Comparison of ENCODE assay signal across 8 cellular contexts in genomic region chr4:42397635-42398447, GRCh38.
DNase-seq lines count a peak whose midpoint lies in the region; ATAC-seq and TF ChIP-seq lines count a peak whose summit lies in the region.

No MANE protein-coding gene starts in this region.

- ATAC-seq in GM18861 (IDR thresholded peaks at IDR 0.05; ENCODE audit: unreplicated experiment) (peak; percentile 18), HG03139 (IDR thresholded peaks at IDR 0.05; ENCODE audit: unreplicated experiment) (peak; percentile 40)

- H3K4me1 ChIP-seq in ACC112 (ENCODE audit: control insufficient read depth, insufficient read depth, low read length, unreplicated experiment) (no peaks in the 10 kb centered on the region), parathyroid adenoma (no peaks in the 10 kb centered on the region)

- no peak overlapping the region for H3K9ac ChIP-seq in parathyroid adenoma

- no peaks in the 10 kb centered on the region for H3K9me3 ChIP-seq in parathyroid adenoma (ENCODE audit: control insufficient read depth, low read length)

- H2AFZ ChIP-seq in ACC112 (ENCODE audit: low read length, unreplicated experiment) (peak overlapping the region; percentile 27), parathyroid adenoma (peak overlapping the region; percentile 58)

- TF ChIP-seq CTCF in parathyroid adenoma (IDR thresholded peaks at IDR 0.05) = no peak

- H3K4me2 ChIP-seq in parathyroid adenoma (ENCODE audit: low read length) = peak overlapping the region; percentile 76

- H3K4me3 ChIP-seq in ACC112 (ENCODE audit: low read depth, low read length) (peak overlapping the region; percentile 82), parathyroid adenoma (ENCODE audit: low read depth, low read length) (peak overlapping the region; percentile 45)

- peak; percentile 19 to 26 for DNase-seq in activated CD4-positive, alpha-beta T cell treated with anti-CD3 and anti-CD28 coated beads, Interleukin-2, amount 50 U/mL, for 48 hours
- DNase-seq in glomerular visceral epithelial cell (ENCODE audit: extremely low spot score) (peak; percentile 9), NCI-H510A (lab: John Stamatoyannopoulos, UW) (no peak), NOMO-1 treated with dmso at 0.1 percent for 144 hours (lab: John Stamatoyannopoulos, UW; ENCODE audit: unreplicated experiment) (no peak)

- H3K36me3 ChIP-seq in ACC112 (ENCODE audit: insufficient read depth, low read length) = no peaks in the 10 kb centered on the region
- H3K36me3 ChIP-seq in parathyroid adenoma (ENCODE audit: control insufficient read depth, insufficient read depth, low read length) = no peaks in the 10 kb centered on the region

- H3K79me2 ChIP-seq in ACC112 (ENCODE audit: control insufficient read depth, insufficient read depth, low read length, unreplicated experiment) (no peaks in the 10 kb centered on the region), parathyroid adenoma (no peaks in the 10 kb centered on the region)

- H3K27me3 ChIP-seq in ACC112 (ENCODE audit: insufficient read depth, low read length) (peaks cover 8% of the 10 kb centered on the region; the same call in 1 of the 2 replicates), parathyroid adenoma (ENCODE audit: control insufficient read depth, insufficient read depth, low read length) (no peaks in the 10 kb centered on the region)

- no peak overlapping the region for H3K27ac ChIP-seq in ACC112 (ENCODE audit: low read depth, low read length)
- H3K27ac ChIP-seq in parathyroid adenoma = no peak overlapping the region

Comparison
In these comparisons a context has a peak if more than half of its experiments do, and no peak if none do; other contexts are left out.
1. DNase-seq: peak in activated CD4-positive, alpha-beta T cell treated with anti-CD3 and anti-CD28 coated beads, Interleukin-2, amount 50 U/mL, for 48 hours (2 of 2) and glomerular visceral epithelial cell (single experiment); none in NCI-H510A (single experiment) and NOMO-1 treated with dmso at 0.1 percent for 144 hours (single experiment).